In the genomic region with DNA sequence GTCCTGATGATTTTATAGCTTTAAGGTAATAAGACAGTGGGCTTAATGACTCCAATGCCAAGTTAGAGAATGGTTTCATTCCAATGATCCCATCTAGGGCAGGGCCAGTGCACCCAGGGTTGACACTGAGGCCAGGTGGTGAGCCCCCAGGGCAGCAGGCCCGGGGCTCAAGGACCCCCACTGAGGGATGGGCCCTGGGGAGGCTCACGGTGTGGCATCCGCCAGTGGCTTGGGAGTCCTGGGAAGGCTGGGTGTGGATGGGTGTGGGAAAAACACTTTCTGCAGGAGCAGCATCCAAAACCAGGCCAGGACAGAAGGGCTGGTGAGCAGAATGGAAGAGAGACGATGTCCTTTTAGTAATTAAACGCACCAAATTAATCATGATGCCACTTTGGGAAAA, we compare ENCODE assay signal across 18 cellular contexts.
DNase-seq lines count a peak whose midpoint lies in the region; ATAC-seq and TF ChIP-seq lines count a peak whose summit lies in the region.
"Had no signal": no experiment of that assay in that cellular context is flagged by ENCODE, and none has a peak within 500 bp of the region (broad histone marks: within the 10 kb centered on the region; RNA-seq: fewer than 3 reads in every experiment).

No MANE protein-coding gene starts in this region.

- H3K36me3 ChIP-seq in HEK293 (ENCODE audit: control insufficient read depth in 2 of 2, insufficient read depth in 1 of 2, low read length in 2 of 2) (no peaks in the 10 kb centered on the region), aorta (ENCODE audit: control insufficient read depth in 1 of 2, insufficient read depth in 2 of 2, low read length in 1 of 2) (no peaks in the 10 kb centered on the region)
- H3K36me3 ChIP-seq: BE2C had no signal

- TF ChIP-seq CTCF in HEK293 (tag by site-specific recombination; IDR thresholded peaks at IDR 0.05), result no peak
- TF ChIP-seq CTCF in chondrocyte (IDR thresholded peaks at IDR 0.05), result no peak

- H3K27ac Mint-ChIP-seq in chondrocyte (ENCODE audit: unreplicated experiment), result no peak overlapping the region
- no peak overlapping the region for H3K27ac Mint-ChIP-seq in stimulated activated effector memory CD8-positive, alpha-beta T cell treated with anti-CD3 and anti-CD28 coated beads, Interleukin-12 subunit alpha, Interleukin-12 subunit beta, amount 100 ng/mL, for 72 hours
- H3K27ac Mint-ChIP-seq: CD4-positive, alpha-beta T cell had no signal

- CTCF ChIA-PET in HEK293 (lab: Yijun Ruan, JAX), result no interaction called here

- H3K4me1 Mint-ChIP-seq in chondrocyte (ENCODE audit: low read depth), result no peaks in the 10 kb centered on the region
- no peaks in the 10 kb centered on the region for H3K4me1 Mint-ChIP-seq in stimulated activated effector memory CD8-positive, alpha-beta T cell treated with anti-CD3 and anti-CD28 coated beads, Interleukin-12 subunit alpha, Interleukin-12 subunit beta, amount 100 ng/mL, for 72 hours

- WGBS in aorta, 2 donors, result 53 to 68% methylated on average over 5 of the region's 5 CpGs

- no peaks in the 10 kb centered on the region for H3K36me3 Mint-ChIP-seq in chondrocyte (ENCODE audit: low read depth)
- no peaks in the 10 kb centered on the region for H3K36me3 Mint-ChIP-seq in stimulated activated effector memory CD8-positive, alpha-beta T cell treated with anti-CD3 and anti-CD28 coated beads, Interleukin-12 subunit alpha, Interleukin-12 subunit beta, amount 100 ng/mL, for 72 hours

- H3K27me3 ChIP-seq in aorta (ENCODE audit: control insufficient read depth in 1 of 2, insufficient read depth in 2 of 2, low read length in 1 of 2), result no peaks in the 10 kb centered on the region
- H3K27me3 ChIP-seq: BE2C had no signal

- POLR2A ChIA-PET in HEK293 (lab: Yijun Ruan, JAX), result no interaction called here

- no peak overlapping the region for H3K4me3 ChIP-seq in HEK293 (ENCODE audit: low read depth, low read length)
- no peak overlapping the region for H3K4me3 ChIP-seq in aorta (ENCODE audit: low read length in 2 of 2)
- H3K4me3 ChIP-seq: K562 had no signal

- H3K9me3 ChIP-seq in HEK293 (ENCODE audit: control insufficient read depth, insufficient read depth, low read depth, low read length), result no peaks in the 10 kb centered on the region
- H3K9me3 ChIP-seq in aorta (ENCODE audit: control insufficient read depth, low read length), result no peaks in the 10 kb centered on the region
- H3K9me3 ChIP-seq: BE2C, Caco-2 had no signal

- H3K4me1 ChIP-seq in HEK293 (ENCODE audit: control insufficient read depth, insufficient read depth, low read length) (no peaks in the 10 kb centered on the region), aorta (ENCODE audit: control insufficient read depth in 1 of 2, insufficient read depth in 2 of 2, low read length in 2 of 2) (no peaks in the 10 kb centered on the region)
- H3K4me1 ChIP-seq: BE2C, Caco-2 had no signal

- H3K27ac ChIP-seq in HEK293 (ENCODE audit: extremely low read depth, low read depth, low read length), result no peak overlapping the region
- no peak overlapping the region for H3K27ac ChIP-seq in aorta (ENCODE audit: low read depth in 1 of 2, low read length in 2 of 2)
- H3K27ac ChIP-seq: HL-60 had no signal

- intact Hi-C loops in posterior vena cava (cut with DNase I) (no loop called here), aorta (cut with DNase I) (no loop called here)

- ATAC-seq in aorta (ENCODE audit: low FRiP score) (no peak), HG02970 (IDR thresholded peaks at IDR 0.05; ENCODE audit: low FRiP score, unreplicated experiment) (no peak)
- ATAC-seq in stimulated activated effector memory CD8-positive, alpha-beta T cell treated with anti-CD3 and anti-CD28 coated beads, Interleukin-12 subunit alpha, Interleukin-12 subunit beta, amount 100 ng/mL, for 72 hours, result no peak
- ATAC-seq: HCT116, K562 had no signal

- no peak overlapping the region for H3K4me3 Mint-ChIP-seq in chondrocyte (ENCODE audit: unreplicated experiment)
- H3K4me3 Mint-ChIP-seq in stimulated activated effector memory CD8-positive, alpha-beta T cell treated with anti-CD3 and anti-CD28 coated beads, Interleukin-12 subunit alpha, Interleukin-12 subunit beta, amount 100 ng/mL, for 72 hours, result no peak overlapping the region
- H3K4me3 Mint-ChIP-seq: CD4-positive, alpha-beta T cell had no signal

- peaks cover 5% of the 10 kb centered on the region for H3K9me3 Mint-ChIP-seq in chondrocyte (ENCODE audit: low read depth)
- H3K9me3 Mint-ChIP-seq in stimulated activated effector memory CD8-positive, alpha-beta T cell treated with anti-CD3 and anti-CD28 coated beads, Interleukin-12 subunit alpha, Interleukin-12 subunit beta, amount 100 ng/mL, for 72 hours, result no peaks in the 10 kb centered on the region
- H3K9me3 Mint-ChIP-seq: CD4-positive, alpha-beta T cell had no signal

- DNase-seq in chondrocyte (ENCODE audit: low spot score), result peak; percentile 52
- peak; percentile 47 for DNase-seq in posterior vena cava (ENCODE audit: low spot score)
- peak; percentile 26 to 60 for DNase-seq in aorta
- DNase-seq in kidney glomerular epithelial cell (lab: John Stamatoyannopoulos, UW), result no peak
- no peak for DNase-seq in stimulated activated effector memory CD8-positive, alpha-beta T cell treated with anti-CD3 and anti-CD28 coated beads, Interleukin-12 subunit alpha, Interleukin-12 subunit beta, amount 100 ng/mL, for 72 hours (ENCODE audit: low spot score in 2 of 2)
- DNase-seq: ACHN; BE2C; C1 segment of cervical spinal cord; Caco-2; CD4-positive, alpha-beta T cell; GOT3; H7; IMR-90 had no signal

- H3K27me3 Mint-ChIP-seq in chondrocyte (ENCODE audit: low read depth), result no peaks in the 10 kb centered on the region

TF ChIP-seq in HEK293, 187 proteins besides CTCF, POLR2A, EP300 and RAD21:
- TF ChIP-seq BCL11B (tag by site-specific recombination; IDR thresholded peaks at IDR 0.05; ENCODE audit: low read depth), result no peak
- TF ChIP-seq, protein P1, sequence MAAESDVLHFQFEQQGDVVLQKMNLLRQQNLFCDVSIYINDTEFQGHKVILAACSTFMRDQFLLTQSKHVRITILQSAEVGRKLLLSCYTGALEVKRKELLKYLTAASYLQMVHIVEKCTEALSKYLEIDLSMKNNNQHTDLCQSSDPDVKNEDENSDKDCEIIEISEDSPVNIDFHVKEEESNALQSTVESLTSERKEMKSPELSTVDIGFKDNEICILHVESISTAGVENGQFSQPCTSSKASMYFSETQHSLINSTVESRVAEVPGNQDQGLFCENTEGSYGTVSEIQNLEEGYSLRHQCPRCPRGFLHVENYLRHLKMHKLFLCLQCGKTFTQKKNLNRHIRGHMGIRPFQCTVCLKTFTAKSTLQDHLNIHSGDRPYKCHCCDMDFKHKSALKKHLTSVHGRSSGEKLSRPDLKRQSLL (tag by site-specific recombination; IDR thresholded peaks at IDR 0.05), result no peak
- no peak for TF ChIP-seq ZNF792 (tag by site-specific recombination; IDR thresholded peaks at IDR 0.05)
- 0 out of 2 replicates have a peak, but pooled peaks have one; percentile 29 for TF ChIP-seq GLIS1 (tag by site-specific recombination; IDR thresholded peaks at IDR 0.05)
- TF ChIP-seq ZNF560 (tag by site-specific recombination; IDR thresholded peaks at IDR 0.05; ENCODE audit: borderline replicate concordance), result no peak
- TF ChIP-seq ZBTB1 (tag by site-specific recombination; IDR thresholded peaks at IDR 0.05), result no peak

Comparison
In these comparisons a context has a peak if more than half of its experiments do, and no peak if none do; other contexts are left out.
1. DNase-seq: peak in chondrocyte (single experiment), posterior vena cava (single experiment) and aorta (2 of 2); none in kidney glomerular epithelial cell (single experiment) and stimulated activated effector memory CD8-positive, alpha-beta T cell treated with anti-CD3 and anti-CD28 coated beads, Interleukin-12 subunit alpha, Interleukin-12 subunit beta, amount 100 ng/mL, for 72 hours (0 of 2).